In the genomic region with DNA sequence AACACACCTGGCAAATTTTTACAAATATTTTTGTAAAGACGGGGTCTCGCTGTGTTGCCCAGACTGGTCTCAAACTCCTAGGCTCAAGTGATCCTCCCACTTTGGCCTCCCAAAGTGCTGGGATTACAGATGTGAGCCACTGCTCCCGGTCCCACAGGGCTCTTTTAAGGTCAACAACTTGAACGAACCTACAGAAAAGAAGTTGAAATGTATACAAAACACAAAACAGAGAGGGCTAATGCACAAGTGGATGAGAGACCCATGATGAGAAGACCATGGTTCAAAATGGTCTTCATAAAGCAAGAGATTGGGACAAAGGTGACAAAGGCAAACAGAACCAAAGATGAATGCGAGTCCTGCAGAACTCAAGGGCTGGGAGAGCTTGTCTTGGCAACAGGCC, we compare ENCODE assay signal across 1 cellular context.
TF ChIP-seq lines count a peak whose summit lies in the region.

No MANE protein-coding gene starts in this region.

TF ChIP-seq in H1, 55 proteins besides CTCF, POLR2A, EP300 and RAD21:
- TF ChIP-seq CHD1 (IDR thresholded peaks at IDR 0.05; ENCODE audit: low read depth, low read length) (no peak), CEBPB (IDR thresholded peaks at IDR 0.05; ENCODE audit: low read depth, low read length) (no peak), KDM1A (IDR thresholded peaks at IDR 0.05; ENCODE audit: borderline replicate concordance, low read length) (no peak), SIRT6 (IDR thresholded peaks at IDR 0.05; ENCODE audit: low read length) (no peak), CTBP2 (IDR thresholded peaks at IDR 0.05; ENCODE audit: borderline replicate concordance, insufficient read depth, insufficient read length, low read length) (no peak), KDM5A (IDR thresholded peaks at IDR 0.05; ENCODE audit: low read length) (no peak), NANOG (IDR thresholded peaks at IDR 0.05; ENCODE audit: insufficient read depth, low read depth, low read length, poor library complexity, severe bottlenecking) (no peak), EZH2 (IDR thresholded peaks at IDR 0.05; ENCODE audit: low read depth, low read length, severe bottlenecking) (no peak), CREB1 (IDR thresholded peaks at IDR 0.05) (no peak), SP1 (IDR thresholded peaks at IDR 0.05; ENCODE audit: low read depth, low read length) (no peak), SRF (IDR thresholded peaks at IDR 0.05; ENCODE audit: low read depth, low read length) (no peak), POU5F1 (IDR thresholded peaks at IDR 0.05; ENCODE audit: low read depth, low read length) (no peak)
- TF ChIP-seq, protein P1, sequence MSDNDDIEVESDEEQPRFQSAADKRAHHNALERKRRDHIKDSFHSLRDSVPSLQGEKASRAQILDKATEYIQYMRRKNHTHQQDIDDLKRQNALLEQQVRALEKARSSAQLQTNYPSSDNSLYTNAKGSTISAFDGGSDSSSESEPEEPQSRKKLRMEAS (IDR thresholded peaks at IDR 0.05): no peak
TF ChIP-seq in H1: peak in this region for 0.
